In genomic region chr13:33326246-33326645, GRCh38 we compare ENCODE assay signal across 18 cellular contexts.
"Had no signal": no experiment of that assay in that cellular context is flagged by ENCODE, and none has a peak within 500 bp of the region (broad histone marks: within the 10 kb centered on the region; RNA-seq: fewer than 3 reads in every experiment).

No MANE protein-coding gene starts in this region.

- H3K4me3 Mint-ChIP-seq: activated CD4-positive, alpha-beta memory T cell treated with anti-CD3 and anti-CD28 coated beads, Interleukin-2, amount 10 ng/mL, durations not matched to agents 7 days and 5 days; activated naive CD4-positive, alpha-beta T cell treated with anti-CD3 and anti-CD28 coated beads, Interleukin-2, amount 50 U/mL, for 24 hours; activated T-cell treated with anti-CD3 and anti-CD28 coated beads, Interleukin-2, amount 50 U/mL, for 4 hours; T-helper 1 cell treated with Interleukin-12 subunit alpha and Interleukin-12 subunit beta and Interleukin-4 antibody, amounts not matched to agents 30 μg/mL and 1 μg/mL, for 36 hours had no signal

- ATAC-seq: activated T-cell treated with anti-CD3 and anti-CD28 coated beads, Interleukin-2, amount 50 U/mL, for 4 hours; left ventricle myocardium superior had no signal

- H3K9me3 ChIP-seq: adrenal gland, ovary, stomach, thoracic aorta had no signal

- H3K4me1 Mint-ChIP-seq: activated CD4-positive, alpha-beta memory T cell treated with anti-CD3 and anti-CD28 coated beads, Interleukin-2, amount 10 ng/mL, durations not matched to agents 7 days and 5 days; activated naive CD4-positive, alpha-beta T cell treated with anti-CD3 and anti-CD28 coated beads, Interleukin-2, amount 50 U/mL, for 24 hours had no signal

- H3K9me3 Mint-ChIP-seq: activated CD4-positive, alpha-beta memory T cell treated with anti-CD3 and anti-CD28 coated beads, Interleukin-2, amount 10 ng/mL, durations not matched to agents 7 days and 5 days; activated naive CD4-positive, alpha-beta T cell treated with anti-CD3 and anti-CD28 coated beads, Interleukin-2, amount 50 U/mL, for 24 hours; activated T-cell treated with anti-CD3 and anti-CD28 coated beads, Interleukin-2, amount 50 U/mL, for 4 hours; T-helper 1 cell treated with Interleukin-12 subunit alpha and Interleukin-12 subunit beta and Interleukin-4 antibody, amounts not matched to agents 30 μg/mL and 1 μg/mL, for 36 hours had no signal

- H3K4me3 ChIP-seq: adrenal gland, cardiac muscle cell, ovary, stomach, thoracic aorta had no signal

- H3K27ac Mint-ChIP-seq: activated CD4-positive, alpha-beta memory T cell treated with anti-CD3 and anti-CD28 coated beads, Interleukin-2, amount 10 ng/mL, durations not matched to agents 7 days and 5 days; activated naive CD4-positive, alpha-beta T cell treated with anti-CD3 and anti-CD28 coated beads, Interleukin-2, amount 50 U/mL, for 24 hours; T-helper 1 cell treated with Interleukin-12 subunit alpha and Interleukin-12 subunit beta and Interleukin-4 antibody, amounts not matched to agents 30 μg/mL and 1 μg/mL, for 36 hours had no signal

- H3K36me3 Mint-ChIP-seq: activated naive CD4-positive, alpha-beta T cell treated with anti-CD3 and anti-CD28 coated beads, Interleukin-2, amount 50 U/mL, for 24 hours had no signal

- H3K36me3 ChIP-seq: adrenal gland, cardiac muscle cell, ovary, stomach, thoracic aorta, WERI-Rb-1 had no signal

- H3K27me3 Mint-ChIP-seq: activated CD4-positive, alpha-beta memory T cell treated with anti-CD3 and anti-CD28 coated beads, Interleukin-2, amount 10 ng/mL, durations not matched to agents 7 days and 5 days had no signal

- FAIRE-seq: kidney had no signal

- H3K27me3 ChIP-seq: adrenal gland, cardiac muscle cell, ovary, stomach had no signal

- DNase-seq: activated CD4-positive, alpha-beta memory T cell treated with anti-CD3 and anti-CD28 coated beads, Interleukin-2, amount 10 ng/mL, durations not matched to agents 7 days and 5 days; activated CD4-positive, alpha-beta T cell treated with anti-CD3 and anti-CD28 coated beads for 4 hours; activated effector memory CD4-positive, alpha-beta T cell treated with Interleukin-2 at 50 U/mL for 16 hours; activated T-cell treated with anti-CD3 and anti-CD28 coated beads, Interleukin-2, amount 50 U/mL, for 4 hours; adrenal gland; foreskin fibroblast; hypothalamus; kidney; left ventricle myocardium superior; mesendoderm; ovary; stimulated activated CD4-positive, alpha-beta T cell treated with anti-CD3 and anti-CD28 coated beads, Interleukin-1b, Interleukin-23, amount 100 ng/mL, for 48 hours; stomach; WERI-Rb-1 had no signal

- H3K27ac ChIP-seq: adrenal gland, cardiac muscle cell, ovary, stomach, thoracic aorta, WERI-Rb-1 had no signal
